11 cellular contexts compared by ENCODE assay signal in genomic region chr4:169723207-169723606, GRCh38. TPM values are rescaled to one million over a fixed set of nuclear protein-coding genes. Genes with fewer than 3 reads are reported as not detected.
DNase-seq lines count a peak whose midpoint lies in the region; ATAC-seq, FAIRE-seq and TF ChIP-seq lines count a peak whose summit lies in the region.
"Had no signal": no experiment of that assay in that cellular context is flagged by ENCODE, and none has a peak within 500 bp of the region (broad histone marks: within the 10 kb centered on the region; RNA-seq: fewer than 3 reads in every experiment).

No MANE protein-coding gene starts in this region.

- intact Hi-C loops in GM12878 (cut with micrococcal nuclease; ENCODE audit: unreplicated experiment): loop anchor here (2.0 kb wide), 1 partner anchor 110 kb away; the partner anchor contains the start of gene NEK1

- TF ChIP-seq EP300 in GM12878 (IDR thresholded peaks at IDR 0.05; ENCODE audit: borderline replicate concordance in 1 of 2, control insufficient read depth in 1 of 2, low read depth in 2 of 2, low read length in 2 of 2) (no peak), gastroesophageal sphincter (IDR thresholded peaks at IDR 0.05) (no peak)

- TF ChIP-seq CTCF in D721Med (IDR thresholded peaks at IDR 0.05; ENCODE audit: insufficient read depth, missing control alignments) (peak; percentile 49), LNCAP (IDR thresholded peaks at IDR 0.05) (peak; percentile 21; the same call in 1 of the 2 replicates), GM12878 (IDR thresholded peaks at IDR 0.05 in 2 of 3, conservative IDR thresholded peaks at IDR 0.05 in 1 of 3; ENCODE audit: control insufficient read depth in 2 of 3, extremely low read depth in 1 of 3, insufficient read depth in 1 of 3, low read depth in 3 of 3, low read length in 3 of 3) (peak in 1 of 3 experiments; percentile 31; a peak in 1 of 6 replicates), liver (IDR thresholded peaks at IDR 0.05; ENCODE audit: low read depth, low read length, missing input control) (peak; percentile 22), gastroesophageal sphincter (IDR thresholded peaks at IDR 0.05) (peak in 1 of 4 experiments; percentile 20)

- in situ Hi-C loops in GM12878 (cut with MboI): no loop called here

- POLR2A ChIA-PET in GM12878 (lab: Charles Lee): interaction anchor here (0.6 kb wide), 1 partner anchor 83 kb away, joined by 3 read pairs; no protein-coding TSS in a partner anchor

- H3K79me2 ChIP-seq in GM12878 (ENCODE audit: control insufficient read depth, insufficient read depth, low read length): no peaks in the 10 kb centered on the region

- H3K4me3 ChIP-seq in GM12878 (no peak overlapping the region), liver (ENCODE audit: low read depth in 1 of 3, low read length in 3 of 3) (no peak overlapping the region), gastroesophageal sphincter (no peak overlapping the region)

- H3K36me3 ChIP-seq in GM12878 (ENCODE audit: control insufficient read depth in 2 of 2, insufficient read depth in 2 of 2, low read length in 1 of 2) (peaks cover 0 to 9% of the 10 kb centered on the region in 2 experiments; a peak in 1 of 4 replicates), liver (ENCODE audit: control insufficient read depth in 4 of 4, insufficient read depth in 3 of 4, low read depth in 1 of 4, low read length in 3 of 4) (peaks cover 2 to 11% (median 3%) of the 10 kb centered on the region in 4 donors), gastroesophageal sphincter (peaks cover 0 to 39% of the 10 kb centered on the region in 2 donors)

- TF ChIP-seq RAD21 in GM12878 (IDR thresholded peaks at IDR 0.05; ENCODE audit: insufficient read depth, low read depth, low read length) (peak; percentile 19; the same call in 1 of the 2 replicates), liver (IDR thresholded peaks at IDR 0.05) (peak; percentile 65 to 70)

- FAIRE-seq in D721Med (lab: Jason Lieb, UNC): no peak
- no peak for FAIRE-seq in GM12878 (lab: Jason Lieb, UNC)

- H4K20me1 ChIP-seq in GM12878 (ENCODE audit: control insufficient read depth, insufficient read depth): no peaks in the 10 kb centered on the region

- no TSS peak for BruUV-seq in GM12878 (replicated peaks; lab: Mats Ljungman, UMichigan)

- 92% methylated on average over 6 of the region's 6 CpGs for WGBS in GM12878 (ENCODE audit: insufficient coverage, insufficient replicate concordance, low lambda C conversion rate, missing lambda C conversion rate)
- 85% methylated on average over 6 of the region's 6 CpGs for WGBS in liver
- WGBS in gastroesophageal sphincter (ENCODE audit: low coverage in 1 of 2), 2 donors: 74 to 80% methylated on average over 5 to 6 of the region's 6 CpGs

- CTCF ChIA-PET in GM12878 (lab: Yijun Ruan, JAX): interaction anchor here (0.8 to 1.9 kb wide), 2 partner anchors 9 to 110 kb away, joined by 3 to 19 read pairs; partner anchors contain the start of gene NEK1

- TF ChIP-seq POLR2A in GM12878 (IDR thresholded peaks at IDR 0.05; ENCODE audit: low read depth, low read length) (no peak), gastroesophageal sphincter (IDR thresholded peaks at IDR 0.05) (no peak)

- H3K27ac ChIP-seq in GM12878 (ENCODE audit: control insufficient read depth, insufficient read depth): no peak overlapping the region
- no peak overlapping the region for H3K27ac ChIP-seq in liver (ENCODE audit: low read depth in 1 of 2, low read length in 2 of 2)
- no peak overlapping the region for H3K27ac ChIP-seq in gastroesophageal sphincter
- H3K27ac ChIP-seq: neutrophil had no signal

- no peak overlapping the region for H3K9ac ChIP-seq in GM12878 (ENCODE audit: control insufficient read depth, insufficient read depth, low read length)
- H3K9ac ChIP-seq in liver (ENCODE audit: low read depth in 1 of 2, low read length in 2 of 2): no peak overlapping the region

- H3K27me3 ChIP-seq in GM12878 (replicated peaks in 1 of 2; ENCODE audit: control insufficient read depth in 2 of 2, insufficient read depth in 2 of 2, low read length in 1 of 2) (no peaks in the 10 kb centered on the region), liver (ENCODE audit: control insufficient read depth in 4 of 4, insufficient read depth in 4 of 4, low read length in 3 of 4) (no peaks in the 10 kb centered on the region), gastroesophageal sphincter (no peaks in the 10 kb centered on the region)
- H3K27me3 ChIP-seq: neutrophil had no signal

- H2AFZ ChIP-seq in GM12878 (ENCODE audit: control insufficient read depth, low read depth, low read length): no peak overlapping the region

- RAD21 ChIA-PET in GM12878 (lab: Charles Lee; ENCODE audit: unreplicated experiment): interaction anchor here (0.7 to 1.2 kb wide), 3 partner anchors 10 to 110 kb away, joined by 3 to 12 read pairs (median 3); partner anchors contain the start of gene NEK1

- H3K4me1 ChIP-seq in GM12878 (ENCODE audit: control insufficient read depth, insufficient read depth, low read length) (no peaks in the 10 kb centered on the region), liver (ENCODE audit: control insufficient read depth in 4 of 4, insufficient read depth in 4 of 4, low read length in 3 of 4) (no peaks in the 10 kb centered on the region), gastroesophageal sphincter (no peaks in the 10 kb centered on the region)

- SMC1A ChIA-PET in GM12878 (lab: Charles Lee; ENCODE audit: uncharacterized antibody, unreplicated experiment): interaction anchor here (0.6 to 1.0 kb wide), 3 partner anchors 25 to 125 kb away, joined by 3 to 7 read pairs (median 3); no protein-coding TSS in a partner anchor

- H3K4me2 ChIP-seq in GM12878 (ENCODE audit: control insufficient read depth, insufficient read depth): no peak overlapping the region

- H3K9me3 ChIP-seq in GM12878 (replicated peaks; ENCODE audit: control insufficient read depth, insufficient read depth, low read length): no peaks in the 10 kb centered on the region
- no peaks in the 10 kb centered on the region for H3K9me3 ChIP-seq in liver (ENCODE audit: control insufficient read depth in 4 of 4, low read length in 3 of 4)
- H3K9me3 ChIP-seq in gastroesophageal sphincter: no peaks in the 10 kb centered on the region
- H3K9me3 ChIP-seq: neutrophil had no signal

- ATAC-seq in GM12878: no peak
- ATAC-seq in gastroesophageal sphincter: no peak
- no peak for ATAC-seq in HG02970 (IDR thresholded peaks at IDR 0.05; ENCODE audit: low FRiP score, unreplicated experiment)
- no peak for ATAC-seq in HG02610 (IDR thresholded peaks at IDR 0.05; ENCODE audit: unreplicated experiment)

- DNase-seq in D721Med (ENCODE audit: insufficient read length, low spot score) (no peak), GM12878 (ENCODE audit: low read depth, low spot score) (no peak)
- DNase-seq: activated CD4-positive, alpha-beta T cell treated with anti-CD3 and anti-CD28 coated beads, Interleukin-2, amount 50 U/mL, for 1 hour; hippocampal formation; NCI-H526 treated with DMSO at 0.1 percent for 48 hours had no signal

TF ChIP-seq in GM12878, 131 proteins besides CTCF, POLR2A, EP300 and RAD21 (continues in another document):
- TF ChIP-seq PML (IDR thresholded peaks at IDR 0.05; ENCODE audit: low read length): no peak
- no peak for TF ChIP-seq NR2C2 (IDR thresholded peaks at IDR 0.05; ENCODE audit: borderline replicate concordance, control insufficient read depth, insufficient read length, low read depth)
- TF ChIP-seq GATAD2B (conservative IDR thresholded peaks at IDR 0.05; ENCODE audit: low read depth): no peak
- TF ChIP-seq RAD51 (IDR thresholded peaks at IDR 0.05): no peak
- no peak for TF ChIP-seq SPI1 (IDR thresholded peaks at IDR 0.05; ENCODE audit: borderline replicate concordance, insufficient read depth, low read depth, low read length)
- TF ChIP-seq RFX5 (IDR thresholded peaks at IDR 0.05; ENCODE audit: low read depth, low read length): no peak
- TF ChIP-seq TAF1 (IDR thresholded peaks at IDR 0.05; ENCODE audit: borderline replicate concordance, low read depth, low read length): no peak
- no peak for TF ChIP-seq FOXM1 (IDR thresholded peaks at IDR 0.05; ENCODE audit: low read depth, low read length)
- TF ChIP-seq NFIC (IDR thresholded peaks at IDR 0.05; ENCODE audit: low read depth, low read length): no peak

TF ChIP-seq in liver, 16 proteins besides CTCF, POLR2A, EP300 and RAD21:
- TF ChIP-seq SP1 (IDR thresholded peaks at IDR 0.05): no peak

RNA-seq across cellular contexts. Expression of gene HPF1, which starts 34.5 kb away (rescaled TPM):
- total RNA-seq in GM12878 (2013; cell fraction: nucleolus; rRNA removed): 24.3 and 28.0 TPM in 2 replicates
- total RNA-seq in GM12878 (2014; rRNA removed): 31.2 and 37.1 TPM in 2 replicates
- 49.6 and 53.9 TPM in 2 replicates for total RNA-seq in GM12878 (2014; rRNA removed; fragmentation: Illumina TruSeq; extraction: Trizol)
- 31.4 and 35.3 TPM in 2 replicates for total RNA-seq in GM12878 (2021)
- polyA plus RNA-seq in GM12878 (2011; ENCODE audit: low read depth): 13.7 TPM
- polyA plus RNA-seq in GM12878 (2011; rRNA removed): 47.7 and 78.2 TPM in 2 replicates
- 14.4 and 34.8 TPM in 2 replicates for polyA plus RNA-seq in GM12878 (2011; cell fraction: cytosol; rRNA removed)
- 8.9 and 14.3 TPM in 2 replicates for polyA plus RNA-seq in GM12878 (2011; cell fraction: nucleus; rRNA removed)
- 21.3 and 23.3 TPM in 2 replicates for polyA plus RNA-seq in GM12878 (2012)
- polyA plus RNA-seq in GM12878 (2014; fragmentation: Illumina TruSeq; extraction: Trizol): 93.5 and 109 TPM in 2 replicates
- polyA plus RNA-seq in GM12878 (2014; fragmentation: Nextera tagmentation; extraction: Ambion mirVana): 10 to 100 TPM; 47.9 to 56.4 TPM
- polyA plus RNA-seq in GM12878 (2014; rRNA removed): 28.2 and 32.6 TPM in 2 replicates
- polyA plus RNA-seq in GM12878 (2016; fragmentation: Nextera tagmentation; extraction: Ambion mirVana): 10 to 100 TPM; 62.9 to 76.3 TPM
- polyA minus RNA-seq in GM12878 (2011; rRNA and poly(A)+ RNA removed): 6.5 and 8.6 TPM in 2 replicates
- polyA minus RNA-seq in GM12878 (2011; cell fraction: cytosol; rRNA and poly(A)+ RNA removed): 4.1 and 9.2 TPM in 2 replicates
- 1.7 and 4.3 TPM in 2 replicates for polyA minus RNA-seq in GM12878 (2011; cell fraction: nucleus; rRNA and poly(A)+ RNA removed)
- total RNA-seq in liver: 10 to 100 TPM; 10.8 to 15.2 TPM
- polyA plus RNA-seq in liver: 10 to 100 TPM in 1 of 2 donors, 1 to 10 TPM in 1; 8.7 to 15.7 TPM
- 10 to 100 TPM; 20.8 to 32.6 (median 25.6) TPM for total RNA-seq in gastroesophageal sphincter
